12 cellular contexts compared by ENCODE assay signal in genomic region chr2:170651603-170652002, GRCh38.
DNase-seq lines count a peak whose midpoint lies in the region; ATAC-seq and TF ChIP-seq lines count a peak whose summit lies in the region.
"Had no signal": no experiment of that assay in that cellular context is flagged by ENCODE, and none has a peak within 500 bp of the region (broad histone marks: within the 10 kb centered on the region; RNA-seq: fewer than 3 reads in every experiment).

No MANE protein-coding gene starts in this region.

- 74% methylated on average over 5 to 8 of the region's 8 CpGs for WGBS in transverse colon (ENCODE audit: low coverage in 1 of 2), 2 donors
- WGBS in upper lobe of left lung, 2 donors, result 48 to 60% methylated on average over 8 of the region's 8 CpGs

- in situ Hi-C loops in transverse colon (cut with MboI; ENCODE audit: low pct_ligation_motif_present in 1 of 4, low pct_unique_long_range_greater_than_20kb in 1 of 4, low sequenced_read_pairs in 3 of 4), result no loop called here

- H3K36me3 ChIP-seq in CD8-positive, alpha-beta T cell (ENCODE audit: insufficient read depth, low read length), result no peaks in the 10 kb centered on the region
- H3K36me3 ChIP-seq in naive thymus-derived CD4-positive, alpha-beta T cell (ENCODE audit: control insufficient read depth in 2 of 3, insufficient read depth in 3 of 3, low read length in 3 of 3), result no peaks in the 10 kb centered on the region
- H3K36me3 ChIP-seq in osteoblast (ENCODE audit: insufficient read depth, low read length) (no peaks in the 10 kb centered on the region), transverse colon (no peaks in the 10 kb centered on the region), upper lobe of left lung (no peaks in the 10 kb centered on the region)
- H3K36me3 ChIP-seq: gastrocnemius medialis had no signal

- H3K79me2 ChIP-seq in osteoblast (ENCODE audit: insufficient read depth, low read length), result no peaks in the 10 kb centered on the region

- H3K27me3 Mint-ChIP-seq in CD8-positive, alpha-beta T cell (ENCODE audit: low read depth), result peaks cover 4% of the 10 kb centered on the region
- H3K27me3 Mint-ChIP-seq in activated T-cell treated with anti-CD3 and anti-CD28 coated beads, Interleukin-2, amount 50 U/mL, for 24 hours, result no peaks in the 10 kb centered on the region
- H3K27me3 Mint-ChIP-seq in naive thymus-derived CD4-positive, alpha-beta T cell, result peaks cover 0 to 18% (median 9%) of the 10 kb centered on the region in 5 donors

- no peak overlapping the region for H3K27ac Mint-ChIP-seq in CD8-positive, alpha-beta T cell
- H3K27ac Mint-ChIP-seq in activated T-cell treated with anti-CD3 and anti-CD28 coated beads, Interleukin-2, amount 50 U/mL, for 24 hours, result no peak overlapping the region
- H3K27ac Mint-ChIP-seq in naive thymus-derived CD4-positive, alpha-beta T cell, result peak overlapping the region in 7 of 9 donors; percentile 12 to 87 (median 25)

- no peak for TF ChIP-seq EP300 in transverse colon (IDR thresholded peaks at IDR 0.05; ENCODE audit: low read depth)
- no peak for TF ChIP-seq EP300 in upper lobe of left lung (IDR thresholded peaks at IDR 0.05)

- CTCF ChIA-PET in CD8-positive, alpha-beta T cell (lab: Charles Lee), result no interaction called here
- CTCF ChIA-PET in naive thymus-derived CD4-positive, alpha-beta T cell (lab: Charles Lee), result no interaction called here

- no peaks in the 10 kb centered on the region for H3K36me3 Mint-ChIP-seq in CD8-positive, alpha-beta T cell
- H3K36me3 Mint-ChIP-seq in activated T-cell treated with anti-CD3 and anti-CD28 coated beads, Interleukin-2, amount 50 U/mL, for 24 hours (ENCODE audit: low read depth), result no peaks in the 10 kb centered on the region
- peaks cover 0 to 3% (median 0%) of the 10 kb centered on the region in 5 donors for H3K36me3 Mint-ChIP-seq in naive thymus-derived CD4-positive, alpha-beta T cell

- H3K9me3 Mint-ChIP-seq in CD8-positive, alpha-beta T cell, result no peaks in the 10 kb centered on the region
- H3K9me3 Mint-ChIP-seq in activated T-cell treated with anti-CD3 and anti-CD28 coated beads, Interleukin-2, amount 50 U/mL, for 24 hours, result no peaks in the 10 kb centered on the region
- no peaks in the 10 kb centered on the region for H3K9me3 Mint-ChIP-seq in naive thymus-derived CD4-positive, alpha-beta T cell

- H3K4me1 ChIP-seq in CD8-positive, alpha-beta T cell (ENCODE audit: insufficient read depth, low read length), result peaks cover 21% of the 10 kb centered on the region
- peaks cover 11 to 23% of the 10 kb centered on the region in 2 donors for H3K4me1 ChIP-seq in naive thymus-derived CD4-positive, alpha-beta T cell (ENCODE audit: control insufficient read depth in 2 of 2, insufficient read depth in 2 of 2, low read length in 2 of 2)
- H3K4me1 ChIP-seq in osteoblast (ENCODE audit: insufficient read depth, low read length) (no peaks in the 10 kb centered on the region), transverse colon (peaks cover 0 to 3% (median 0%) of the 10 kb centered on the region in 4 donors), upper lobe of left lung (no peaks in the 10 kb centered on the region)
- H3K4me1 ChIP-seq: gastrocnemius medialis had no signal

- ATAC-seq in CD8-positive, alpha-beta T cell, result peak; percentile 97
- ATAC-seq in naive thymus-derived CD4-positive, alpha-beta T cell, result peak; percentile 99
- no peak for ATAC-seq in upper lobe of left lung (ENCODE audit: low FRiP score in 2 of 2)
- ATAC-seq in GM21447 (IDR thresholded peaks at IDR 0.05; ENCODE audit: unreplicated experiment), result no peak
- ATAC-seq: gastrocnemius medialis, SK-N-SH treated with all-trans-retinoic acid at 6 μM for 48 hours had no signal

- H3K4me1 Mint-ChIP-seq in CD8-positive, alpha-beta T cell (ENCODE audit: low read depth), result peaks cover 30% of the 10 kb centered on the region
- H3K4me1 Mint-ChIP-seq in activated T-cell treated with anti-CD3 and anti-CD28 coated beads, Interleukin-2, amount 50 U/mL, for 24 hours (ENCODE audit: low read depth), result peaks cover 20% of the 10 kb centered on the region
- peaks cover 17 to 35% (median 32%) of the 10 kb centered on the region in 7 donors for H3K4me1 Mint-ChIP-seq in naive thymus-derived CD4-positive, alpha-beta T cell

- POLR2A ChIA-PET in CD8-positive, alpha-beta T cell (lab: Charles Lee), result interaction anchor here (1.1 kb wide), 1 partner anchor 212 kb away, joined by 3 read pairs; no protein-coding TSS in a partner anchor
- POLR2A ChIA-PET in naive thymus-derived CD4-positive, alpha-beta T cell (lab: Charles Lee), result no interaction called here

- no peak overlapping the region for H3K4me2 ChIP-seq in osteoblast (ENCODE audit: insufficient read depth, low read length)

- TF ChIP-seq POLR2A in transverse colon (IDR thresholded peaks at IDR 0.05) (no peak), upper lobe of left lung (IDR thresholded peaks at IDR 0.05) (no peak)

- TF ChIP-seq CTCF in CD8-positive, alpha-beta T cell (IDR thresholded peaks at IDR 0.05), result no peak
- TF ChIP-seq CTCF in osteoblast (IDR thresholded peaks at IDR 0.05; ENCODE audit: extremely low read depth, low read depth, low read length), result no peak
- TF ChIP-seq CTCF in transverse colon (IDR thresholded peaks at IDR 0.05), result no peak
- no peak for TF ChIP-seq CTCF in upper lobe of left lung (IDR thresholded peaks at IDR 0.05)

- H2AFZ ChIP-seq in osteoblast (ENCODE audit: low read length), result no peak overlapping the region

- H3K27me3 ChIP-seq in CD8-positive, alpha-beta T cell (ENCODE audit: insufficient read depth, low read length), result no peaks in the 10 kb centered on the region
- H3K27me3 ChIP-seq in naive thymus-derived CD4-positive, alpha-beta T cell (ENCODE audit: control insufficient read depth in 2 of 2, insufficient read depth in 2 of 2, low read length in 2 of 2), result no peaks in the 10 kb centered on the region
- H3K27me3 ChIP-seq in osteoblast (ENCODE audit: insufficient read depth, low read length) (no peaks in the 10 kb centered on the region), transverse colon (no peaks in the 10 kb centered on the region), upper lobe of left lung (no peaks in the 10 kb centered on the region)
- H3K27me3 ChIP-seq: gastrocnemius medialis had no signal

- intact Hi-C loops in CD8-positive, alpha-beta T cell (cut with DNase I, micrococcal nuclease), result loop anchor here (1.0 to 10.0 kb wide), 4 partner anchors 61 to 163 kb away; partner anchors contain the start of genes ERICH2 (in 1 of the 2) and GAD1 (in 1 of the 2)
- intact Hi-C loops in naive thymus-derived CD4-positive, alpha-beta T cell (cut with micrococcal nuclease), result loop anchor here in 1 of 2 donors (1.0 to 5.0 kb wide), 5 partner anchors 64 to 824 kb away; partner anchors contain the start of genes ERICH2, SP5 and UBR3
- intact Hi-C loops in transverse colon (cut with DNase I; ENCODE audit: low total_unique reads), result no loop called here

- H4K20me1 ChIP-seq in osteoblast (ENCODE audit: insufficient read depth, low read length), result no peaks in the 10 kb centered on the region

- H3K4me3 Mint-ChIP-seq in CD8-positive, alpha-beta T cell, result peak overlapping the region; percentile 1
- no peak overlapping the region for H3K4me3 Mint-ChIP-seq in activated T-cell treated with anti-CD3 and anti-CD28 coated beads, Interleukin-2, amount 50 U/mL, for 24 hours
- H3K4me3 Mint-ChIP-seq in naive thymus-derived CD4-positive, alpha-beta T cell, result peak overlapping the region; percentile 44 to 80 (median 64)

- DNase-seq in CD8-positive, alpha-beta T cell, result peak; percentile 5 to 60 (median 35)
- peak; percentile 46 for DNase-seq in T follicular helper cell (ENCODE audit: low read depth)
- DNase-seq in activated T-cell treated with anti-CD3 and anti-CD28 coated beads, Interleukin-2, amount 50 U/mL, for 24 hours, result peak; percentile 38
- peak in 7 of 9 donors; percentile 74 to 89 (median 84) for DNase-seq in naive thymus-derived CD4-positive, alpha-beta T cell
- no peak for DNase-seq in osteoblast (ENCODE audit: insufficient read length, low spot score, missing footprints)
- no peak for DNase-seq in transverse colon
- DNase-seq in upper lobe of left lung, result no peak
- DNase-seq: gastrocnemius medialis, NCI-H2171 treated with DMSO at 0.1 percent for 48 hours, substantia nigra had no signal

- no peaks in the 10 kb centered on the region for H3K9me3 ChIP-seq in CD8-positive, alpha-beta T cell (ENCODE audit: low read length)
- no peaks in the 10 kb centered on the region for H3K9me3 ChIP-seq in naive thymus-derived CD4-positive, alpha-beta T cell (ENCODE audit: control insufficient read depth in 2 of 3, low read length in 3 of 3)
- H3K9me3 ChIP-seq in osteoblast (ENCODE audit: low read depth, low read length) (no peaks in the 10 kb centered on the region), transverse colon (no peaks in the 10 kb centered on the region), upper lobe of left lung (no peaks in the 10 kb centered on the region)
- H3K9me3 ChIP-seq: gastrocnemius medialis had no signal

- no peak overlapping the region for H3K27ac ChIP-seq in CD8-positive, alpha-beta T cell (ENCODE audit: low read depth, low read length)
- no peak overlapping the region for H3K27ac ChIP-seq in naive thymus-derived CD4-positive, alpha-beta T cell (ENCODE audit: low read depth, low read length)
- H3K27ac ChIP-seq in osteoblast (ENCODE audit: low read depth, low read length) (no peak overlapping the region), transverse colon (no peak overlapping the region), upper lobe of left lung (no peak overlapping the region)
- H3K27ac ChIP-seq: gastrocnemius medialis had no signal

- no peak overlapping the region for H3K4me3 ChIP-seq in CD8-positive, alpha-beta T cell (ENCODE audit: low read depth, low read length)
- H3K4me3 ChIP-seq in naive thymus-derived CD4-positive, alpha-beta T cell (ENCODE audit: low read length), result no peak overlapping the region
- H3K4me3 ChIP-seq in osteoblast (ENCODE audit: insufficient read depth, low read length) (no peak overlapping the region), transverse colon (no peak overlapping the region), upper lobe of left lung (no peak overlapping the region)
- H3K4me3 ChIP-seq: gastrocnemius medialis had no signal

Comparison
In these comparisons a context has a peak if more than half of its experiments do, and no peak if none do; other contexts are left out.
1. ATAC-seq: peak in CD8-positive, alpha-beta T cell (single experiment) and naive thymus-derived CD4-positive, alpha-beta T cell (single experiment); none in upper lobe of left lung (0 of 2) and GM21447 (single experiment).
2. DNase-seq: peak in CD8-positive, alpha-beta T cell (7 of 7), T follicular helper cell (single experiment), activated T-cell treated with anti-CD3 and anti-CD28 coated beads, Interleukin-2, amount 50 U/mL, for 24 hours (single experiment) and naive thymus-derived CD4-positive, alpha-beta T cell (7 of 9); none in osteoblast (single experiment), transverse colon (single experiment) and upper lobe of left lung (0 of 2).
3. H3K27ac Mint-ChIP-seq: peak in naive thymus-derived CD4-positive, alpha-beta T cell (7 of 9); none in CD8-positive, alpha-beta T cell (single experiment) and activated T-cell treated with anti-CD3 and anti-CD28 coated beads, Interleukin-2, amount 50 U/mL, for 24 hours (single experiment).